In the genomic region with DNA sequence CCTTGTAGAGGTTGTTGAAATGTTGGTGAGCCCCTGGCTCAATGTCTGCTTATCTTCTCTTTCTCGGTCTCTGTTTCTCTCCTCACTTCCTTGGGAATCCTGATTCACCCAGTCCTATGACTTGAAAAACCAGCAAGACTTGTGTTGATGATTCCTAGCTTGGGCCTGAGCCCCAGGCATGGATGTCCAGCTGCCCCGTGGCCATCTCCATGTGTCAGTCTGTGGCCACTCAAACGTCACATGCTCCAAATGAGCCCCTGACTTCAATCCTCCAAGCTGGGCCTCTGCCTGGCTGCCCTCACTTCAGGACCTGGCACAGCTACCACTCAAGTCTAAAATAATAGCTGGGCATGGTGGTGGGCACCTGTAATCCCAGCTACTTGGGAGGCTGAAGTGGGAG, we compare ENCODE assay signal across 18 cellular contexts.
DNase-seq lines count a peak whose midpoint lies in the region; ATAC-seq and TF ChIP-seq lines count a peak whose summit lies in the region.
"Had no signal": no experiment of that assay in that cellular context is flagged by ENCODE, and none has a peak within 500 bp of the region (broad histone marks: within the 10 kb centered on the region; RNA-seq: fewer than 3 reads in every experiment).

No MANE protein-coding gene starts in this region.

- H3K9me3 Mint-ChIP-seq in activated CD8-positive, alpha-beta T cell treated with anti-CD3 and anti-CD28 coated beads, Interleukin-2, amount 10 ng/mL, durations not matched to agents 7 days and 5 days (ENCODE audit: insufficient read depth) = no peaks in the 10 kb centered on the region
- H3K9me3 Mint-ChIP-seq: CD14-positive monocyte; CD4-positive, alpha-beta memory T cell; CD4-positive, CD25-positive, alpha-beta regulatory T cell; CD8-positive, alpha-beta memory T cell had no signal

- peaks cover 0 to 1% of the 10 kb centered on the region in 2 experiments for H3K4me1 ChIP-seq in trophoblast cell (ENCODE audit: control insufficient read depth in 1 of 2, insufficient read depth in 2 of 2, low read length in 2 of 2)
- H3K4me1 ChIP-seq in colonic mucosa = no peaks in the 10 kb centered on the region
- H3K4me1 ChIP-seq: BE2C had no signal

- H3K27ac ChIP-seq in WERI-Rb-1 (peak overlapping the region; percentile 75), trophoblast cell (ENCODE audit: low read depth, low read length) (peak overlapping the region; percentile 37), colonic mucosa (no peak overlapping the region)
- H3K27ac ChIP-seq: BLaER1 had no signal

- WGBS in trophoblast cell (ENCODE audit: extremely low coverage, insufficient coverage, insufficient read length) = no CpG with 5 or more reads among the region's 3 CpGs

- no peak overlapping the region for H2AFZ ChIP-seq in trophoblast cell (ENCODE audit: insufficient read depth, low read length, poor library complexity)

- DNase-seq in WERI-Rb-1 (no peak), trophoblast cell (peak; percentile 40 to 65), colonic mucosa (no peak), DMS114 treated with DMSO at 0.1 percent for 48 hours (lab: John Stamatoyannopoulos, UW; ENCODE audit: unreplicated experiment) (no peak)
- no peak for DNase-seq in activated CD8-positive, alpha-beta T cell treated with anti-CD3 and anti-CD28 coated beads, Interleukin-2, amount 10 ng/mL, durations not matched to agents 7 days and 5 days
- DNase-seq: 8988T; ACHN; BE2C; C1 segment of cervical spinal cord; CD4-positive, alpha-beta memory T cell; CD4-positive, CD25-positive, alpha-beta regulatory T cell; CD8-positive, alpha-beta memory T cell; COR-L47; DMS 273 treated with DMSO at 0.1 percent for 48 hours; DMS79 treated with DMSO at 0.1 percent for 48 hours; GF-D8 had no signal

- CTCF ChIA-PET in activated CD8-positive, alpha-beta T cell treated with anti-CD3 and anti-CD28 coated beads, Interleukin-2, amount 10 ng/mL, durations not matched to agents 7 days and 5 days (lab: Charles Lee) = no interaction called here

- H4K8ac ChIP-seq in trophoblast cell (ENCODE audit: low read depth, low read length) = no peak overlapping the region

- no peaks in the 10 kb centered on the region for H3K36me3 Mint-ChIP-seq in activated CD8-positive, alpha-beta T cell treated with anti-CD3 and anti-CD28 coated beads, Interleukin-2, amount 10 ng/mL, durations not matched to agents 7 days and 5 days (ENCODE audit: low read depth)
- H3K36me3 Mint-ChIP-seq: CD14-positive monocyte; CD4-positive, alpha-beta memory T cell; CD4-positive, CD25-positive, alpha-beta regulatory T cell; CD8-positive, alpha-beta memory T cell had no signal

- no peak for TF ChIP-seq CTCF in WERI-Rb-1 (IDR thresholded peaks at IDR 0.05; ENCODE audit: low read depth, low read length)
- no peak for TF ChIP-seq CTCF in colonic mucosa (IDR thresholded peaks at IDR 0.05)

- H4K91ac ChIP-seq in trophoblast cell (ENCODE audit: low read depth, low read length) = peak overlapping the region; percentile 54

- no peak overlapping the region for H2BK12ac ChIP-seq in trophoblast cell (ENCODE audit: low read length)

- peak overlapping the region; percentile 29 for H2BK120ac ChIP-seq in trophoblast cell (ENCODE audit: insufficient read depth, low read length, poor library complexity)

- H2BK5ac ChIP-seq in trophoblast cell (ENCODE audit: low read depth, low read length, poor library complexity) = no peak overlapping the region

- H3K27me3 Mint-ChIP-seq in activated CD8-positive, alpha-beta T cell treated with anti-CD3 and anti-CD28 coated beads, Interleukin-2, amount 10 ng/mL, durations not matched to agents 7 days and 5 days (ENCODE audit: low read depth) = peaks cover 5% of the 10 kb centered on the region

- POLR2A ChIA-PET in activated CD8-positive, alpha-beta T cell treated with anti-CD3 and anti-CD28 coated beads, Interleukin-2, amount 10 ng/mL, durations not matched to agents 7 days and 5 days (lab: Charles Lee) = no interaction called here

- H3K4me1 Mint-ChIP-seq in activated CD8-positive, alpha-beta T cell treated with anti-CD3 and anti-CD28 coated beads, Interleukin-2, amount 10 ng/mL, durations not matched to agents 7 days and 5 days (ENCODE audit: low read depth) = no peaks in the 10 kb centered on the region
- H3K4me1 Mint-ChIP-seq: CD14-positive monocyte; CD4-positive, alpha-beta memory T cell; CD4-positive, CD25-positive, alpha-beta regulatory T cell; CD8-positive, alpha-beta memory T cell had no signal

- no peak overlapping the region for H3K27ac Mint-ChIP-seq in activated CD8-positive, alpha-beta T cell treated with anti-CD3 and anti-CD28 coated beads, Interleukin-2, amount 10 ng/mL, durations not matched to agents 7 days and 5 days
- H3K27ac Mint-ChIP-seq: CD14-positive monocyte; CD4-positive, alpha-beta memory T cell; CD4-positive, CD25-positive, alpha-beta regulatory T cell; CD8-positive, alpha-beta memory T cell had no signal

- H3K18ac ChIP-seq in trophoblast cell (ENCODE audit: low read length) = no peak overlapping the region

- H3K27me3 ChIP-seq in WERI-Rb-1 (ENCODE audit: insufficient read depth, low read depth, severe bottlenecking) = no peaks in the 10 kb centered on the region
- H3K27me3 ChIP-seq in trophoblast cell (ENCODE audit: insufficient read depth, low read length) = no peaks in the 10 kb centered on the region
- H3K27me3 ChIP-seq in colonic mucosa = no peaks in the 10 kb centered on the region
- H3K27me3 ChIP-seq: BE2C, BLaER1 had no signal

- no peak for ATAC-seq in activated CD8-positive, alpha-beta T cell treated with anti-CD3 and anti-CD28 coated beads, Interleukin-2, amount 10 ng/mL, durations not matched to agents 7 days and 5 days

- H4K12ac ChIP-seq in trophoblast cell (ENCODE audit: low read depth, low read length) = no peak overlapping the region

- H3K9ac ChIP-seq in trophoblast cell (ENCODE audit: low read length) (no peak overlapping the region), colonic mucosa (ENCODE audit: low read depth in 2 of 2, low read length in 2 of 2) (no peak overlapping the region)
- H3K9ac ChIP-seq: BLaER1 had no signal

- H3K4me3 ChIP-seq in WERI-Rb-1 (ENCODE audit: low read depth, low read length) (no peak overlapping the region), trophoblast cell (ENCODE audit: low read depth, low read length) (no peak overlapping the region), colonic mucosa (no peak overlapping the region)
- H3K4me3 ChIP-seq: BLaER1 had no signal

- H3K36me3 ChIP-seq in WERI-Rb-1 = no peaks in the 10 kb centered on the region
- H3K36me3 ChIP-seq in trophoblast cell (ENCODE audit: control insufficient read depth in 1 of 2, insufficient read depth in 2 of 2, low read length in 2 of 2) = no peaks in the 10 kb centered on the region
- H3K36me3 ChIP-seq in colonic mucosa = no peaks in the 10 kb centered on the region
- H3K36me3 ChIP-seq: BE2C, BLaER1 had no signal

- H3K23ac ChIP-seq in trophoblast cell (ENCODE audit: low read length) = no peak overlapping the region

- no peak overlapping the region for H3K4ac ChIP-seq in trophoblast cell (ENCODE audit: low read depth, low read length)

- H3K4me3 Mint-ChIP-seq in activated CD8-positive, alpha-beta T cell treated with anti-CD3 and anti-CD28 coated beads, Interleukin-2, amount 10 ng/mL, durations not matched to agents 7 days and 5 days = no peak overlapping the region
- H3K4me3 Mint-ChIP-seq: CD14-positive monocyte; CD4-positive, alpha-beta memory T cell; CD4-positive, CD25-positive, alpha-beta regulatory T cell; CD8-positive, alpha-beta memory T cell had no signal

- H3K14ac ChIP-seq in trophoblast cell (ENCODE audit: low read length) = no peak overlapping the region

- H3K4me2 ChIP-seq in trophoblast cell (ENCODE audit: low read length) = no peak overlapping the region
- H3K4me2 ChIP-seq: BLaER1 had no signal

- intact Hi-C loops in colonic mucosa (cut with DNase I) = no loop called here

- no peaks in the 10 kb centered on the region for H3K79me1 ChIP-seq in trophoblast cell (ENCODE audit: low read length)

- H3K79me2 ChIP-seq in trophoblast cell (ENCODE audit: control insufficient read depth, insufficient read depth, low read length, poor library complexity) = no peaks in the 10 kb centered on the region

- no peak overlapping the region for H2AK5ac ChIP-seq in trophoblast cell (ENCODE audit: low read length)

- peaks cover 2% of the 10 kb centered on the region for H3K9me3 ChIP-seq in WERI-Rb-1 (ENCODE audit: severe bottlenecking)
- peaks cover 4% of the 10 kb centered on the region for H3K9me3 ChIP-seq in trophoblast cell (ENCODE audit: insufficient read depth, low read depth, low read length)
- H3K9me3 ChIP-seq in colonic mucosa = no peaks in the 10 kb centered on the region
- H3K9me3 ChIP-seq: BE2C, BLaER1 had no signal

Comparison
In these comparisons a context has a peak if more than half of its experiments do, and no peak if none do; other contexts are left out.
1. DNase-seq: peak in trophoblast cell (2 of 2); none in WERI-Rb-1 (single experiment), activated CD8-positive, alpha-beta T cell treated with anti-CD3 and anti-CD28 coated beads, Interleukin-2, amount 10 ng/mL, durations not matched to agents 7 days and 5 days (single experiment), colonic mucosa (single experiment) and DMS114 treated with DMSO at 0.1 percent for 48 hours (single experiment).